Comparison of ENCODE assay signal across 1 cellular context in genomic region chr14:94593749-94594431, GRCh38.
TF ChIP-seq lines count a peak whose summit lies in the region.

No MANE protein-coding gene starts in this region.

TF ChIP-seq in HepG2, 621 proteins besides CTCF, POLR2A, EP300 and RAD21 (continued from another document and continues in another):
- no peak for TF ChIP-seq HNRNPK (IDR thresholded peaks at IDR 0.05; ENCODE audit: low read depth, low read length, poor library complexity, severe bottlenecking)
- TF ChIP-seq ZNF12 (CRISPR knock-in tag; IDR thresholded peaks at IDR 0.05) = peak; percentile 48; the same call in 1 of the 2 replicates
- peak; percentile 92; the same call in 1 of the 2 replicates for TF ChIP-seq ARID4A (CRISPR knock-in tag; IDR thresholded peaks at IDR 0.05; ENCODE audit: borderline replicate concordance)
- peak; percentile 76; the same call in 1 of the 2 replicates for TF ChIP-seq TP53 (CRISPR knock-in tag; conservative IDR thresholded peaks at IDR 0.05)
- no peak for TF ChIP-seq ATAD3A (CRISPR knock-in tag; IDR thresholded peaks at IDR 0.05)
- TF ChIP-seq RFX3 (CRISPR knock-in tag; IDR thresholded peaks at IDR 0.05) = peak; percentile 29; the same call in 1 of the 2 replicates
- TF ChIP-seq ZNF691 (CRISPR knock-in tag; IDR thresholded peaks at IDR 0.05; ENCODE audit: borderline replicate concordance, low read depth) = peak; percentile 87; the same call in 1 of the 2 replicates
- TF ChIP-seq EEA1 (CRISPR knock-in tag; IDR thresholded peaks at IDR 0.05; ENCODE audit: borderline replicate concordance) = no peak
- TF ChIP-seq IRX3 (CRISPR knock-in tag; IDR thresholded peaks at IDR 0.05; ENCODE audit: borderline replicate concordance, low read depth) = peak; percentile 87; the same call in 1 of the 2 replicates
- TF ChIP-seq ATF7-NPFF (CRISPR knock-in tag; IDR thresholded peaks at IDR 0.05; ENCODE audit: low read depth) = peak; percentile 82
- peak; percentile 88 for TF ChIP-seq HINFP (CRISPR knock-in tag; IDR thresholded peaks at IDR 0.05; ENCODE audit: low read depth)
- peak; percentile 63 for TF ChIP-seq ONECUT2 (CRISPR knock-in tag; IDR thresholded peaks at IDR 0.05)
- no peak for TF ChIP-seq SAFB2 (CRISPR knock-in tag; IDR thresholded peaks at IDR 0.05; ENCODE audit: borderline replicate concordance, low read depth)
- TF ChIP-seq TOPORS (CRISPR knock-in tag; IDR thresholded peaks at IDR 0.05) = 0 out of 2 replicates have a peak, but pooled peaks have one; percentile 28
- peak in 1 of 2 experiments; percentile 98; a peak in 2 of 4 replicates for TF ChIP-seq KLF16 (CRISPR knock-in tag; IDR thresholded peaks at IDR 0.05)
- no peak for TF ChIP-seq KLF15 (CRISPR knock-in tag; IDR thresholded peaks at IDR 0.05; ENCODE audit: borderline replicate concordance)
- 0 out of 2 replicates have a peak, but pooled peaks have one; percentile 61 for TF ChIP-seq RBAK (CRISPR knock-in tag; IDR thresholded peaks at IDR 0.05)
- TF ChIP-seq PHF21A (CRISPR knock-in tag; IDR thresholded peaks at IDR 0.05) = peak; percentile 100
- peak; percentile 95 for TF ChIP-seq THAP9 (CRISPR knock-in tag; IDR thresholded peaks at IDR 0.05; ENCODE audit: borderline replicate concordance)
- peak; percentile 86 for TF ChIP-seq ZNF24 (IDR thresholded peaks at IDR 0.05)
- TF ChIP-seq ZNF143 (CRISPR knock-in tag; IDR thresholded peaks at IDR 0.05) = peak; percentile 74
- no peak for TF ChIP-seq CEBPZ (IDR thresholded peaks at IDR 0.05; ENCODE audit: low read length)
- peak; percentile 100 for TF ChIP-seq ZNF609 (CRISPR knock-in tag; IDR thresholded peaks at IDR 0.05; ENCODE audit: borderline replicate concordance)
- peak; percentile 99 for TF ChIP-seq ZNF670 (CRISPR knock-in tag; IDR thresholded peaks at IDR 0.05; ENCODE audit: borderline replicate concordance)
- TF ChIP-seq SIN3A (IDR thresholded peaks at IDR 0.05; ENCODE audit: borderline replicate concordance, low read depth, low read length) = peak; percentile 87; the same call in 1 of the 2 replicates
- no peak for TF ChIP-seq GRHL1 (CRISPR knock-in tag; conservative IDR thresholded peaks at IDR 0.05)
- no peak; the same call in 1 of the 2 replicates for TF ChIP-seq ZNF343 (CRISPR knock-in tag; IDR thresholded peaks at IDR 0.05)
- TF ChIP-seq TFAP4 (IDR thresholded peaks at IDR 0.05; ENCODE audit: borderline replicate concordance, low read depth) = peak; percentile 94; the same call in 1 of the 2 replicates
- TF ChIP-seq ZNF607 (CRISPR knock-in tag; IDR thresholded peaks at IDR 0.05; ENCODE audit: borderline replicate concordance) = peak; percentile 94; the same call in 1 of the 2 replicates
